In genomic region chr4:140049924-140050681, GRCh38 we compare ENCODE assay signal across 9 cellular contexts.
DNase-seq lines count a peak whose midpoint lies in the region; FAIRE-seq and TF ChIP-seq lines count a peak whose summit lies in the region.
"Had no signal": no experiment of that assay in that cellular context is flagged by ENCODE, and none has a peak within 500 bp of the region (broad histone marks: within the 10 kb centered on the region; RNA-seq: fewer than 3 reads in every experiment).

No MANE protein-coding gene starts in this region.

- peaks cover 39% of the 10 kb centered on the region for H3K4me1 Mint-ChIP-seq in HFFc6 (ENCODE audit: low read depth)
- H3K4me1 Mint-ChIP-seq in osteocyte (ENCODE audit: unreplicated experiment), result peaks cover 43% of the 10 kb centered on the region

- no peaks in the 10 kb centered on the region for H3K27me3 ChIP-seq in H1 (replicated peaks in 1 of 4; ENCODE audit: control insufficient read depth in 3 of 4, extremely low read depth in 1 of 4, insufficient read depth in 3 of 4, low read length in 3 of 4)
- H3K27me3 ChIP-seq: neutrophil had no signal

- no peaks in the 10 kb centered on the region for H3K9me2 ChIP-seq in OCI-LY7 (ENCODE audit: insufficient read depth, low read length)

- no peak overlapping the region; the same call in 1 of the 2 replicates for H2BK5ac ChIP-seq in H1 (ENCODE audit: low read depth, low read length)

- no peak overlapping the region for H2BK12ac ChIP-seq in H1 (ENCODE audit: low read depth, low read length)

- H4K5ac ChIP-seq in H1 (ENCODE audit: insufficient read length, low read depth, low read length), result no peak overlapping the region

- no peak overlapping the region for H2BK120ac ChIP-seq in H1 (replicated peaks; ENCODE audit: low read depth, low read length)

- H3K4me3 Mint-ChIP-seq in HFFc6 (peak overlapping the region; percentile 90), osteocyte (ENCODE audit: unreplicated experiment) (peak overlapping the region; percentile 71)

- no peaks in the 10 kb centered on the region for H3K79me2 ChIP-seq in OCI-LY7 (ENCODE audit: insufficient read depth, low read depth, low read length)
- H3K79me2 ChIP-seq in H1 (ENCODE audit: control insufficient read depth in 1 of 2, insufficient read depth in 2 of 2, low read length in 2 of 2), result no peaks in the 10 kb centered on the region

- intact Hi-C loops in OCI-LY7 (cut with micrococcal nuclease; ENCODE audit: unreplicated experiment), result loop anchor here (1.0 to 5.0 kb wide), 3 partner anchors 73 to 203 kb away; partner anchors contain the start of gene MAML3

- no peak overlapping the region for H3K27ac Mint-ChIP-seq in HFFc6
- peak overlapping the region; percentile 61 for H3K27ac Mint-ChIP-seq in osteocyte (ENCODE audit: unreplicated experiment)

- H3K36me3 ChIP-seq in OCI-LY7 (ENCODE audit: insufficient read depth, low read length), result no peaks in the 10 kb centered on the region
- H3K36me3 ChIP-seq in H1 (ENCODE audit: control insufficient read depth in 2 of 4, insufficient read depth in 4 of 4, low read length in 3 of 4), result no peaks in the 10 kb centered on the region
- H3K36me3 ChIP-seq: neutrophil had no signal

- H3K9ac ChIP-seq in H1 (replicated peaks in 1 of 4; ENCODE audit: extremely low read depth in 1 of 4, low read depth in 3 of 4, low read length in 3 of 4), result no peak overlapping the region

- H2AFZ ChIP-seq in OCI-LY7 (ENCODE audit: low read length) (peak overlapping the region; percentile 62; the same call in 1 of the 2 replicates), H1 (ENCODE audit: low read length) (no peak overlapping the region)

- H3K23me2 ChIP-seq in H1 (ENCODE audit: low read depth, low read length), result no peaks in the 10 kb centered on the region; the same call in 1 of the 2 replicates

- H2BK20ac ChIP-seq in H1 (ENCODE audit: low read length), result no peak overlapping the region

- H3K27me3 Mint-ChIP-seq in HFFc6 (ENCODE audit: insufficient read depth) (no peaks in the 10 kb centered on the region), osteocyte (ENCODE audit: unreplicated experiment) (no peaks in the 10 kb centered on the region)

- H3K14ac ChIP-seq in H1 (ENCODE audit: insufficient read length), result no peak overlapping the region

- TF ChIP-seq EP300 in H1 (IDR thresholded peaks at IDR 0.05; ENCODE audit: borderline replicate concordance in 1 of 2, low read depth in 2 of 2, low read length in 2 of 2), result no peak

- H4K8ac ChIP-seq in H1 (ENCODE audit: extremely low read depth, insufficient read depth, low read length), result no peak overlapping the region

- no peak overlapping the region for H2AK5ac ChIP-seq in H1 (ENCODE audit: low read depth, low read length)

- no peaks in the 10 kb centered on the region for H4K20me1 ChIP-seq in OCI-LY7 (ENCODE audit: insufficient read depth, low read length)
- no peaks in the 10 kb centered on the region for H4K20me1 ChIP-seq in H1 (replicated peaks in 1 of 2; ENCODE audit: control insufficient read depth in 1 of 2, insufficient read depth in 2 of 2, low read length in 2 of 2)

- H3K4me2 ChIP-seq in OCI-LY7 (ENCODE audit: low read length) (peak overlapping the region; percentile 62), H1 (ENCODE audit: insufficient read depth in 1 of 2, low read depth in 2 of 2, low read length in 2 of 2) (peak overlapping the region in 1 of 2 experiments; percentile 53; a peak in 1 of 4 replicates)

- FAIRE-seq in H1 (lab: Jason Lieb, UNC), result peak; percentile 91

- H3K27ac ChIP-seq in OCI-LY7 (ENCODE audit: low read depth, low read length, poor library complexity, severe bottlenecking), result no peak overlapping the region
- H3K27ac ChIP-seq in H1 (ENCODE audit: low read depth, low read length), result no peak overlapping the region

- H3K4me3 ChIP-seq in OCI-LY7 (ENCODE audit: low read depth, low read length, poor library complexity, severe bottlenecking) (peak overlapping the region; percentile 47), H1 (ENCODE audit: extremely low read depth in 1 of 4, insufficient read depth in 2 of 4, low read depth in 3 of 4, low read length in 4 of 4) (no peak overlapping the region)

- no peak for TF ChIP-seq POLR2A in H1 (IDR thresholded peaks at IDR 0.05; ENCODE audit: control extremely low read depth in 1 of 2, low read depth in 2 of 2, low read length in 2 of 2)

- H4K91ac ChIP-seq in H1 (replicated peaks; ENCODE audit: insufficient read length, low read length), result no peak overlapping the region

- H3K56ac ChIP-seq in H1 (replicated peaks; ENCODE audit: insufficient read length, low read depth, low read length), result no peak overlapping the region

- no peaks in the 10 kb centered on the region for H3K79me1 ChIP-seq in H1 (ENCODE audit: low read depth, low read length)

- no TSS peak for BruUV-seq in OCI-LY7 (replicated peaks; lab: Mats Ljungman, UMichigan)

- 42% methylated on average over 7 of the region's 7 CpGs; no CpG with 5 or more reads in 1 of the 2 experiments for WGBS in H1 (ENCODE audit: extremely low coverage in 1 of 2, insufficient coverage in 1 of 2, insufficient read length in 1 of 2, insufficient replicate concordance in 2 of 2, low coverage in 1 of 2, low lambda C conversion rate in 2 of 2, missing lambda C conversion rate in 1 of 2), 2 experiments

- POLR2A ChIA-PET in OCI-LY7 (lab: Charles Lee) (interaction anchor here (0.7 kb wide), 1 partner anchor 216 kb away, joined by 3 read pairs; no protein-coding TSS in a partner anchor), H1 (lab: Charles Lee; ENCODE audit: partially characterized antibody) (interaction anchor here (1.2 to 4.0 kb wide), 7 partner anchors 17 to 202 kb away, joined by 3 to 17 read pairs (median 4); no protein-coding TSS in a partner anchor)

- H3K4me1 ChIP-seq in OCI-LY7 (ENCODE audit: insufficient read depth, low read length, poor library complexity, severe bottlenecking) (peaks cover 34% of the 10 kb centered on the region), H1 (replicated peaks in 1 of 4; ENCODE audit: control insufficient read depth in 3 of 4, insufficient read depth in 4 of 4, low read length in 3 of 4) (peaks cover 11 to 37% (median 12%) of the 10 kb centered on the region in 4 experiments)

- H3K9me3 ChIP-seq in OCI-LY7 (ENCODE audit: low read length), result no peaks in the 10 kb centered on the region
- H3K9me3 ChIP-seq in H1 (ENCODE audit: insufficient read depth in 2 of 2, low read depth in 1 of 2, low read length in 1 of 2), result no peaks in the 10 kb centered on the region
- H3K9me3 ChIP-seq: neutrophil had no signal

- no peak overlapping the region for H3K18ac ChIP-seq in H1 (ENCODE audit: extremely low read depth, low read length)

- TF ChIP-seq RAD21 in H1 (IDR thresholded peaks at IDR 0.05 in 1 of 2, conservative IDR thresholded peaks at IDR 0.05 in 1 of 2; ENCODE audit: low read depth in 2 of 2, low read length in 2 of 2), result peak; percentile 84 to 91

- H3K23ac ChIP-seq in H1 (ENCODE audit: insufficient read length), result no peak overlapping the region

- no peak overlapping the region for H3K4ac ChIP-seq in H1 (replicated peaks; ENCODE audit: insufficient read length, low read depth, low read length)

- no peaks in the 10 kb centered on the region for H3K36me3 Mint-ChIP-seq in HFFc6 (ENCODE audit: low read depth)
- H3K36me3 Mint-ChIP-seq in osteocyte (ENCODE audit: unreplicated experiment), result no peaks in the 10 kb centered on the region

- H3K9me3 Mint-ChIP-seq in HFFc6, result no peaks in the 10 kb centered on the region
- H3K9me3 Mint-ChIP-seq in osteocyte (ENCODE audit: unreplicated experiment), result no peaks in the 10 kb centered on the region

- CTCF ChIA-PET in OCI-LY7 (lab: Charles Lee; ENCODE audit: unreplicated experiment) (no interaction called here), H1 (lab: Charles Lee; ENCODE audit: partially characterized antibody) (interaction anchor here (0.6 to 4.6 kb wide), 42 partner anchors 8 to 393 kb away, joined by 3 to 42 read pairs (median 3); no protein-coding TSS in a partner anchor)

- DNase-seq in COLO829 (ENCODE audit: low spot score), result peak; percentile 64
- no peak for DNase-seq in HFFc6
- peak; percentile 22 for DNase-seq in OCI-LY7 (ENCODE audit: low spot score)
- peak in 1 of 2 experiments; percentile 58 for DNase-seq in H1 (ENCODE audit: low read depth in 1 of 2, low spot score in 2 of 2)
- no peak for DNase-seq in osteocyte (ENCODE audit: extremely low spot score, unreplicated experiment)
- DNase-seq in cerebellar nuclear complex (lab: John Stamatoyannopoulos, UW), result no peak
- no peak for DNase-seq in hepatic stellate cell (ENCODE audit: low spot score)
- no peak for DNase-seq in T1000 (lab: John Stamatoyannopoulos, UW)

- TF ChIP-seq CTCF in HFFc6 (IDR thresholded peaks at IDR 0.05) (peak; percentile 69), OCI-LY7 (conservative IDR thresholded peaks at IDR 0.05; ENCODE audit: low read length) (peak; percentile 79), H1 (IDR thresholded peaks at IDR 0.05; ENCODE audit: control extremely low read depth in 1 of 3, insufficient read depth in 1 of 3, low read depth in 1 of 3, low read length in 3 of 3) (peak; percentile 72 to 84 (median 82)), osteocyte (IDR thresholded peaks at IDR 0.05) (peak; percentile 45)

- H2BK15ac ChIP-seq in H1 (ENCODE audit: low read length), result no peak overlapping the region

TF ChIP-seq in H1, 55 proteins besides CTCF, POLR2A, EP300 and RAD21:
- TF ChIP-seq TCF12 (IDR thresholded peaks at IDR 0.05; ENCODE audit: low read depth, low read length), result 0 out of 2 replicates have a peak, but pooled peaks have one; percentile 69
- 0 out of 2 replicates have a peak, but pooled peaks have one; percentile 15 for TF ChIP-seq CREB1 (IDR thresholded peaks at IDR 0.05)
- no peak for TF ChIP-seq CHD2 (IDR thresholded peaks at IDR 0.05; ENCODE audit: low read length)
- TF ChIP-seq EGR1 (IDR thresholded peaks at IDR 0.05; ENCODE audit: borderline replicate concordance, low read depth, low read length), result 0 out of 2 replicates have a peak, but pooled peaks have one; percentile 17

Comparison
In these comparisons a context has a peak if more than half of its experiments do, and no peak if none do; other contexts are left out.
1. DNase-seq: peak in COLO829 (single experiment) and OCI-LY7 (single experiment); none in HFFc6 (single experiment), osteocyte (single experiment), cerebellar nuclear complex (0 of 2), hepatic stellate cell (single experiment) and T1000 (single experiment).
2. Peak in every context shown above with its lines, with median percentiles within 50 percentile points of each other: CTCF ChIP-seq.